ENCODE assay signal across 1 cellular context in the genomic region with DNA sequence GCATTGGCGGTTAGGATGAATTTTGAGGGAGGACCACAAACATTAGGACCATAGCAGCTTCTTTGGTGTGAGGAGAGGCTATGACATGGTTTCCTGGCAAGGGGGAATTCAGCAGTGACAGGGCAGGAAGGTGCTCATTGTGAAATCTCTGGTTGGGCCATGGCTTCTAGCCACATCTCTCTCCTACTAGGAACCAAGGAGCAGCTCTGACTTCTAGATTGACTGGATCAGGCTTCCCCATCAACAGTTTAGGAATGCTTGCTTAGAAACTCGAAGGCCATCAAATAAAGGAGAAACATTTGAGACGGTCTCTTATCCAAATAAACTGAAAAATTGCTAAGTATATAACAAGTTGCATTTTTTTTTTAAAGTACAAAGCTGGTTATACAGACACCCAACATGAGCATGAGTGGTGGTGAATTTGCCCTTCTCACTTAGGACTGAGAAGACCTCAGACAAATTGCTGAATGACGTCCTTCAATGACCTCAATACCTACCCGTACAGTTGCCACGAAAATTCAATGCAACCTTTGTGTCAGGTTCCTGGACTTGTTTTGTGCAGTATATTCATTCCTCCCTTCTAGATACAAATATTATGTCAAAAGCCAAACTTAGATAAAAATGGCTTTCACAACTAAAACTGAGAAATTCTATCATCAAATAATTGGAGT.
TF ChIP-seq lines count a peak whose summit lies in the region.

No MANE protein-coding gene starts in this region.

TF ChIP-seq in K562, 482 proteins besides CTCF, POLR2A, EP300 and RAD21 (continued from another document):
- TF ChIP-seq, protein P1, sequence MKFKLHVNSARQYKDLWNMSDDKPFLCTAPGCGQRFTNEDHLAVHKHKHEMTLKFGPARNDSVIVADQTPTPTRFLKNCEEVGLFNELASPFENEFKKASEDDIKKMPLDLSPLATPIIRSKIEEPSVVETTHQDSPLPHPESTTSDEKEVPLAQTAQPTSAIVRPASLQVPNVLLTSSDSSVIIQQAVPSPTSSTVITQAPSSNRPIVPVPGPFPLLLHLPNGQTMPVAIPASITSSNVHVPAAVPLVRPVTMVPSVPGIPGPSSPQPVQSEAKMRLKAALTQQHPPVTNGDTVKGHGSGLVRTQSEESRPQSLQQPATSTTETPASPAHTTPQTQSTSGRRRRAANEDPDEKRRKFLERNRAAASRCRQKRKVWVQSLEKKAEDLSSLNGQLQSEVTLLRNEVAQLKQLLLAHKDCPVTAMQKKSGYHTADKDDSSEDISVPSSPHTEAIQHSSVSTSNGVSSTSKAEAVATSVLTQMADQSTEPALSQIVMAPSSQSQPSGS (CRISPR knock-in tag; IDR thresholded peaks at IDR 0.05), result no peak
- TF ChIP-seq E2F1 (CRISPR knock-in tag; IDR thresholded peaks at IDR 0.05) (no peak), DIDO1 (tag; IDR thresholded peaks at IDR 0.05; ENCODE audit: low read depth) (no peak), MAZ (CRISPR knock-in tag; conservative IDR thresholded peaks at IDR 0.05 in 1 of 2, IDR thresholded peaks at IDR 0.05 in 1 of 2) (peak in 1 of 2 experiments; percentile 32; a peak in 1 of 4 replicates), DDX20 (tag; IDR thresholded peaks at IDR 0.05; ENCODE audit: low read depth) (no peak), E2F5 (CRISPR knock-in tag; IDR thresholded peaks at IDR 0.05) (no peak), GABPA (tag; conservative IDR thresholded peaks at IDR 0.05; ENCODE audit: low read depth) (0 out of 2 replicates have a peak, but pooled peaks have one; percentile 7), NR3C1 (CRISPR knock-in tag; IDR thresholded peaks at IDR 0.05) (no peak), DPF2 (IDR thresholded peaks at IDR 0.05) (peak; percentile 6; the same call in 1 of the 2 replicates), SRSF3 (IDR thresholded peaks at IDR 0.05; ENCODE audit: insufficient read depth, low read length) (no peak), CEBPB (tag; IDR thresholded peaks at IDR 0.05) (peak; percentile 83), NONO (IDR thresholded peaks at IDR 0.05; ENCODE audit: low read depth in 2 of 2, low read length in 1 of 2) (no peak), ZNF23 (CRISPR knock-in tag; IDR thresholded peaks at IDR 0.05) (no peak), NFRKB (IDR thresholded peaks at IDR 0.05; ENCODE audit: low read depth) (0 out of 2 replicates have a peak, but pooled peaks have one; percentile 7), RHOXF2B (CRISPR knock-in tag; conservative IDR thresholded peaks at IDR 0.05) (no peak)
TF ChIP-seq in K562: peak in this region for 9.
